Comparison of ENCODE assay signal across 1 cellular context in the genomic region with DNA sequence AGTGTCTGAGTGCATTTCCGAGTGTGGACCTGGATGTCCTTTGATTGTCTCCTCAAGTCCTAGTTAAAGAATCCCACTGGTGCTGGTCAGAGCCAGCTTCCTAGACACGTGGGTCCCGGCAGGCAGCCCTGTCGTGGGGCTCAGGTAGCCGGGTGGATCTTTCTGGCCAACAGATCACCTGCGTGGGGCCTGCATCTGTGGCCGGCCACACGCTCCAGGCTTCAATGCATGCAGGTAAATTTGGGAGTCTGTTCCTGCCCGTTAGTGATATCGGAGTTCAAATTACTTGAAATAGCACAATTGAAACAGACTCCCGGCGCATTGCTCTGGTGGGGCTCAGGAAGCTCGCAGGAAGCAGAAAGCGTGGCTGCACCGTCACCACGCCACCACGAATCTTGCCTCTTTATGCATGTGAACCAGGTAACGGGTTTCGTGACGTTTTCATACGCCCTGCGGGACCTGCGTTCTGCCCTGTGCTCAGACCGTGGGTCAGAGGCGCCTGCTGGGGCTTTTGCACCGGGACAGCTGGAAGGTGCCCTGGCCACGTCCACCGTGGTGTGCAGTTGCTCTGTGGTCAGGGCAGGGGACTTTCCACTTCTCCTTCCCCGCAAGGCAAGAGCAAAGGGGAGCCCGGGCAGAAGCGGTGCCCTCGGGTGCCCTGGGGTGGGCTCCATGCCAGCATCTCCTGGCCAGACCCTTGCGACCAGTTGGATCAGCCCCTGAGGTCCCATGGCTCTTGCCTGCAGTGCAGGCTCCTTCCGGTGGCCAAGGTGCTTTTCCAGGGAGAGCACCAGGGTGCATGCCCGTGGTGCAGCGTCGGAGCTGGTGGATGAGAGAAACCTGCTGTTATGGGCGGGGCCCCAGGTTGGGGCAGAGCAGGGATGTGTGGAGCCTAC.
TF ChIP-seq lines count a peak whose summit lies in the region.

No MANE protein-coding gene starts in this region.

TF ChIP-seq in HepG2, 621 proteins besides CTCF, POLR2A, EP300 and RAD21 (continued from another document):
- TF ChIP-seq, protein P1, sequence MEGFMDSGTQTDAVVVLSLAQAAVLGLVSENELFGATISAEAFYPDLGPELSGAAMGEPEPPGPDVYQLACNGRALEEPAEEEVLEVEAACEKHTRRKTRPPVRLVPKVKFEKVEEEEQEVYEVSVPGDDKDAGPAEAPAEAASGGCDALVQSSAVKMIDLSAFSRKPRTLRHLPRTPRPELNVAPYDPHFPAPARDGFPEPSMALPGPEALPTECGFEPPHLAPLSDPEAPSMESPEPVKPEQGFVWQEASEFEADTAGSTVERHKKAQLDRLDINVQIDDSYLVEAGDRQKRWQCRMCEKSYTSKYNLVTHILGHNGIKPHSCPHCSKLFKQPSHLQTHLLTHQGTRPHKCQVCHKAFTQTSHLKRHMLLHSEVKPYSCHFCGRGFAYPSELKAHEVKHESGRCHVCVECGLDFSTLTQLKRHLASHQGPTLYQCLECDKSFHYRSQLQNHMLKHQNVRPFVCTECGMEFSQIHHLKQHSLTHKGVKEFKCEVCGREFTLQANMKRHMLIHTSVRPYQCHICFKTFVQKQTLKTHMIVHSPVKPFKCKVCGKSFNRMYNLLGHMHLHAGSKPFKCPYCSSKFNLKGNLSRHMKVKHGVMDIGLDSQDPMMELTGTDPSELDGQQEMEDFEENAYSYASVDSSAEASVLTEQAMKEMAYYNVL (CRISPR knock-in tag; IDR thresholded peaks at IDR 0.05; ENCODE audit: borderline replicate concordance): no peak
- TF ChIP-seq ZNF224 (CRISPR knock-in tag; IDR thresholded peaks at IDR 0.05) (no peak), XBP1 (CRISPR knock-in tag; IDR thresholded peaks at IDR 0.05) (no peak), ZNF329 (CRISPR knock-in tag; IDR thresholded peaks at IDR 0.05; ENCODE audit: low read depth) (no peak)
- TF ChIP-seq, protein P2, sequence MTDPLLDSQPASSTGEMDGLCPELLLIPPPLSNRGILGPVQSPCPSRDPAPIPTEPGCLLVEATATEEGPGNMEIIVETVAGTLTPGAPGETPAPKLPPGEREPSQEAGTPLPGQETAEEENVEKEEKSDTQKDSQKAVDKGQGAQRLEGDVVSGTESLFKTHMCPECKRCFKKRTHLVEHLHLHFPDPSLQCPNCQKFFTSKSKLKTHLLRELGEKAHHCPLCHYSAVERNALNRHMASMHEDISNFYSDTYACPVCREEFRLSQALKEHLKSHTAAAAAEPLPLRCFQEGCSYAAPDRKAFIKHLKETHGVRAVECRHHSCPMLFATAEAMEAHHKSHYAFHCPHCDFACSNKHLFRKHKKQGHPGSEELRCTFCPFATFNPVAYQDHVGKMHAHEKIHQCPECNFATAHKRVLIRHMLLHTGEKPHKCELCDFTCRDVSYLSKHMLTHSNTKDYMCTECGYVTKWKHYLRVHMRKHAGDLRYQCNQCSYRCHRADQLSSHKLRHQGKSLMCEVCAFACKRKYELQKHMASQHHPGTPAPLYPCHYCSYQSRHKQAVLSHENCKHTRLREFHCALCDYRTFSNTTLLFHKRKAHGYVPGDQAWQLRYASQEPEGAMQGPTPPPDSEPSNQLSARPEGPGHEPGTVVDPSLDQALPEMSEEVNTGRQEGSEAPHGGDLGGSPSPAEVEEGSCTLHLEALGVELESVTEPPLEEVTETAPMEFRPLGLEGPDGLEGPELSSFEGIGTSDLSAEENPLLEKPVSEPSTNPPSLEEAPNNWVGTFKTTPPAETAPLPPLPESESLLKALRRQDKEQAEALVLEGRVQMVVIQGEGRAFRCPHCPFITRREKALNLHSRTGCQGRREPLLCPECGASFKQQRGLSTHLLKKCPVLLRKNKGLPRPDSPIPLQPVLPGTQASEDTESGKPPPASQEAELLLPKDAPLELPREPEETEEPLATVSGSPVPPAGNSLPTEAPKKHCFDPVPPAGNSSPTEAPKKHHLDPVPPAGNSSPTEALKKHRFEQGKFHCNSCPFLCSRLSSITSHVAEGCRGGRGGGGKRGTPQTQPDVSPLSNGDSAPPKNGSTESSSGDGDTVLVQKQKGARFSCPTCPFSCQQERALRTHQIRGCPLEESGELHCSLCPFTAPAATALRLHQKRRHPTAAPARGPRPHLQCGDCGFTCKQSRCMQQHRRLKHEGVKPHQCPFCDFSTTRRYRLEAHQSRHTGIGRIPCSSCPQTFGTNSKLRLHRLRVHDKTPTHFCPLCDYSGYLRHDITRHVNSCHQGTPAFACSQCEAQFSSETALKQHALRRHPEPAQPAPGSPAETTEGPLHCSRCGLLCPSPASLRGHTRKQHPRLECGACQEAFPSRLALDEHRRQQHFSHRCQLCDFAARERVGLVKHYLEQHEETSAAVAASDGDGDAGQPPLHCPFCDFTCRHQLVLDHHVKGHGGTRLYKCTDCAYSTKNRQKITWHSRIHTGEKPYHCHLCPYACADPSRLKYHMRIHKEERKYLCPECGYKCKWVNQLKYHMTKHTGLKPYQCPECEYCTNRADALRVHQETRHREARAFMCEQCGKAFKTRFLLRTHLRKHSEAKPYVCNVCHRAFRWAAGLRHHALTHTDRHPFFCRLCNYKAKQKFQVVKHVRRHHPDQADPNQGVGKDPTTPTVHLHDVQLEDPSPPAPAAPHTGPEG (CRISPR knock-in tag; IDR thresholded peaks at IDR 0.05): no peak
- TF ChIP-seq, protein P3, sequence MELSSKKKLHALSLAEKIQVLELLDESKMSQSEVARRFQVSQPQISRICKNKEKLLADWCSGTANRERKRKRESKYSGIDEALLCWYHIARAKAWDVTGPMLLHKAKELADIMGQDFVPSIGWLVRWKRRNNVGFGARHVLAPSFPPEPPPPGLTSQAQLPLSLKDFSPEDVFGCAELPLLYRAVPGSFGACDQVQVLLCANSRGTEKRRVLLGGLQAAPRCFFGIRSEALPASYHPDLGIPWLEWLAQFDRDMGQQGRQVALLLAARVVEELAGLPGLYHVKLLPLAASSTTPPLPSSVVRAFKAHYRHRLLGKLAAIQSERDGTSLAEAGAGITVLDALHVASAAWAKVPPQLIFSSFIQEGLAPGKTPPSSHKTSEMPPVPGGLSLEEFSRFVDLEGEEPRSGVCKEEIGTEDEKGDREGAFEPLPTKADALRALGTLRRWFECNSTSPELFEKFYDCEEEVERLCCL (CRISPR knock-in tag; IDR thresholded peaks at IDR 0.05; ENCODE audit: borderline replicate concordance): no peak
- TF ChIP-seq, protein P4, sequence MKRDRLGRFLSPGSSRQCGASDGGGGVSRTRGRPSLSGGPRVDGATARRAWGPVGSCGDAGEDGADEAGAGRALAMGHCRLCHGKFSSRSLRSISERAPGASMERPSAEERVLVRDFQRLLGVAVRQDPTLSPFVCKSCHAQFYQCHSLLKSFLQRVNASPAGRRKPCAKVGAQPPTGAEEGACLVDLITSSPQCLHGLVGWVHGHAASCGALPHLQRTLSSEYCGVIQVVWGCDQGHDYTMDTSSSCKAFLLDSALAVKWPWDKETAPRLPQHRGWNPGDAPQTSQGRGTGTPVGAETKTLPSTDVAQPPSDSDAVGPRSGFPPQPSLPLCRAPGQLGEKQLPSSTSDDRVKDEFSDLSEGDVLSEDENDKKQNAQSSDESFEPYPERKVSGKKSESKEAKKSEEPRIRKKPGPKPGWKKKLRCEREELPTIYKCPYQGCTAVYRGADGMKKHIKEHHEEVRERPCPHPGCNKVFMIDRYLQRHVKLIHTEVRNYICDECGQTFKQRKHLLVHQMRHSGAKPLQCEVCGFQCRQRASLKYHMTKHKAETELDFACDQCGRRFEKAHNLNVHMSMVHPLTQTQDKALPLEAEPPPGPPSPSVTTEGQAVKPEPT (CRISPR knock-in tag; IDR thresholded peaks at IDR 0.05; ENCODE audit: low read depth): no peak
